30 cellular contexts compared by ENCODE assay signal in genomic region chr1:152855661-152856060, GRCh38. TPM values are rescaled to one million over a fixed set of nuclear protein-coding genes. Genes with fewer than 3 reads are reported as not detected.
"Had no signal": no experiment of that assay in that cellular context is flagged by ENCODE, and none has a peak within 500 bp of the region (broad histone marks: within the 10 kb centered on the region; RNA-seq: fewer than 3 reads in every experiment).

No MANE protein-coding gene starts in this region.

- H3K36me3 ChIP-seq: gastroesophageal sphincter, upper lobe of left lung, WERI-Rb-1 had no signal

- H3K79me2 ChIP-seq: parathyroid adenoma had no signal

- H3K9ac ChIP-seq: parathyroid adenoma had no signal

- H3K27ac ChIP-seq: body of pancreas, gastroesophageal sphincter, parathyroid adenoma, upper lobe of left lung, WERI-Rb-1 had no signal

- ATAC-seq: activated CD8-positive, alpha-beta T cell treated with anti-CD3 and anti-CD28 coated beads, Interleukin-2, amount 10 ng/mL, durations not matched to agents 7 days and 5 days; body of pancreas; gastroesophageal sphincter; left colon; mucosa of descending colon; right cardiac atrium; stimulated activated naive CD8-positive, alpha-beta T cell treated with anti-CD3 and anti-CD28 coated beads, Interleukin-15, Interleukin-2, amounts not matched to agents 100 U/mL and 50 U/mL, for 24 hours had no signal

- H3K27me3 ChIP-seq: body of pancreas, gastroesophageal sphincter, upper lobe of left lung had no signal

- FAIRE-seq: endometrium, islet of Langerhans had no signal

- H3K4me3 ChIP-seq: body of pancreas, gastroesophageal sphincter, mucosa of descending colon, upper lobe of left lung had no signal

- H3K9me3 ChIP-seq: body of pancreas, gastroesophageal sphincter, mucosa of descending colon, upper lobe of left lung had no signal

- DNase-seq: activated CD4-positive, alpha-beta T cell treated with anti-CD3 and anti-CD28 coated beads, Interleukin-2, amount 10 ng/mL, durations not matched to agents 7 days and 5 days; activated CD4-positive, CD25-positive, alpha-beta regulatory T cell treated with anti-CD3 and anti-CD28 coated beads, Interleukin-2, amount 50 U/mL, for 72 hours; activated CD8-positive, alpha-beta T cell treated with anti-CD3 and anti-CD28 coated beads, Interleukin-2, amount 10 ng/mL, durations not matched to agents 7 days and 5 days; activated gamma-delta T cell treated with Interleukin-2 at 50 U/mL for 16 hours; anterior cingulate cortex; body of pancreas; head of caudate nucleus; left colon; mesendoderm; mucosa of descending colon; naive B cell; nucleus accumbens; right cardiac atrium; stimulated activated CD4-positive, alpha-beta T cell treated with anti-CD3 and anti-CD28 coated beads, Interleukin-12 subunit alpha, Interleukin-12 subunit beta, amount 100 ng/mL, for 4 hours; stimulated activated CD4-positive, alpha-beta T cell treated with anti-CD3 and anti-CD28 coated beads, Interleukin-4, amount 100 ng/mL, for 4 hours; stimulated activated naive CD8-positive, alpha-beta T cell treated with anti-CD3 and anti-CD28 coated beads, Interleukin-15, Interleukin-2, amounts not matched to agents 100 U/mL and 50 U/mL, for 24 hours; upper lobe of left lung; WERI-Rb-1 had no signal

- H3K4me1 ChIP-seq: body of pancreas, parathyroid adenoma, upper lobe of left lung had no signal

- H2AFZ ChIP-seq: parathyroid adenoma had no signal

RNA-seq across cellular contexts. Expression of gene LCE7A, which starts 4.1 kb away (rescaled TPM):
- total RNA-seq: activated CD4-positive, alpha-beta T cell treated with anti-CD3 and anti-CD28 coated beads, Interleukin-2, amount 10 ng/mL, durations not matched to agents 7 days and 5 days; activated CD8-positive, alpha-beta T cell treated with anti-CD3 and anti-CD28 coated beads, Interleukin-2, amount 10 ng/mL, durations not matched to agents 7 days and 5 days; body of pancreas; cardiac septum; chondrocyte; gastroesophageal sphincter; left colon; mucosa of descending colon; pulmonary artery endothelial cell; right cardiac atrium; skeletal muscle tissue; subcutaneous adipose tissue; upper lobe of left lung had no signal
- polyA plus RNA-seq: esophagus, neural cell, right cardiac atrium had no signal

RNA-seq across cellular contexts. Expression of gene LCE6A, which starts 13.0 kb away (rescaled TPM):
- total RNA-seq: activated CD4-positive, alpha-beta T cell treated with anti-CD3 and anti-CD28 coated beads, Interleukin-2, amount 10 ng/mL, durations not matched to agents 7 days and 5 days; activated CD8-positive, alpha-beta T cell treated with anti-CD3 and anti-CD28 coated beads, Interleukin-2, amount 10 ng/mL, durations not matched to agents 7 days and 5 days; body of pancreas; cardiac septum; chondrocyte; gastroesophageal sphincter; left colon; mucosa of descending colon; pulmonary artery endothelial cell; right cardiac atrium; skeletal muscle tissue; subcutaneous adipose tissue; upper lobe of left lung had no signal
- polyA plus RNA-seq: esophagus, neural cell, right cardiac atrium had no signal

RNA-seq across cellular contexts. Expression of gene SMCP, which starts 22.5 kb away (rescaled TPM):
- total RNA-seq: activated CD4-positive, alpha-beta T cell treated with anti-CD3 and anti-CD28 coated beads, Interleukin-2, amount 10 ng/mL, durations not matched to agents 7 days and 5 days; activated CD8-positive, alpha-beta T cell treated with anti-CD3 and anti-CD28 coated beads, Interleukin-2, amount 10 ng/mL, durations not matched to agents 7 days and 5 days; body of pancreas; cardiac septum; chondrocyte; gastroesophageal sphincter; left colon; lower leg skin; mucosa of descending colon; pulmonary artery endothelial cell; right cardiac atrium; skeletal muscle tissue; subcutaneous adipose tissue; upper lobe of left lung had no signal
- polyA plus RNA-seq: esophagus, neural cell, right cardiac atrium had no signal

RNA-seq across cellular contexts. Expression of gene LCE1A, which starts 28.4 kb away (rescaled TPM):
- total RNA-seq: activated CD4-positive, alpha-beta T cell treated with anti-CD3 and anti-CD28 coated beads, Interleukin-2, amount 10 ng/mL, durations not matched to agents 7 days and 5 days; activated CD8-positive, alpha-beta T cell treated with anti-CD3 and anti-CD28 coated beads, Interleukin-2, amount 10 ng/mL, durations not matched to agents 7 days and 5 days; body of pancreas; cardiac septum; chondrocyte; gastroesophageal sphincter; left colon; mucosa of descending colon; pulmonary artery endothelial cell; right cardiac atrium; skeletal muscle tissue; subcutaneous adipose tissue; upper lobe of left lung had no signal
- polyA plus RNA-seq: esophagus, neural cell, right cardiac atrium had no signal

RNA-seq across cellular contexts. Expression of gene LCE1B, which starts 43.9 kb away (rescaled TPM):
- total RNA-seq: activated CD4-positive, alpha-beta T cell treated with anti-CD3 and anti-CD28 coated beads, Interleukin-2, amount 10 ng/mL, durations not matched to agents 7 days and 5 days; activated CD8-positive, alpha-beta T cell treated with anti-CD3 and anti-CD28 coated beads, Interleukin-2, amount 10 ng/mL, durations not matched to agents 7 days and 5 days; body of pancreas; cardiac septum; chondrocyte; gastroesophageal sphincter; left colon; mucosa of descending colon; pulmonary artery endothelial cell; right cardiac atrium; skeletal muscle tissue; subcutaneous adipose tissue; upper lobe of left lung had no signal
- polyA plus RNA-seq: esophagus, neural cell, right cardiac atrium had no signal
